1 cellular context compared by ENCODE assay signal in the genomic region with DNA sequence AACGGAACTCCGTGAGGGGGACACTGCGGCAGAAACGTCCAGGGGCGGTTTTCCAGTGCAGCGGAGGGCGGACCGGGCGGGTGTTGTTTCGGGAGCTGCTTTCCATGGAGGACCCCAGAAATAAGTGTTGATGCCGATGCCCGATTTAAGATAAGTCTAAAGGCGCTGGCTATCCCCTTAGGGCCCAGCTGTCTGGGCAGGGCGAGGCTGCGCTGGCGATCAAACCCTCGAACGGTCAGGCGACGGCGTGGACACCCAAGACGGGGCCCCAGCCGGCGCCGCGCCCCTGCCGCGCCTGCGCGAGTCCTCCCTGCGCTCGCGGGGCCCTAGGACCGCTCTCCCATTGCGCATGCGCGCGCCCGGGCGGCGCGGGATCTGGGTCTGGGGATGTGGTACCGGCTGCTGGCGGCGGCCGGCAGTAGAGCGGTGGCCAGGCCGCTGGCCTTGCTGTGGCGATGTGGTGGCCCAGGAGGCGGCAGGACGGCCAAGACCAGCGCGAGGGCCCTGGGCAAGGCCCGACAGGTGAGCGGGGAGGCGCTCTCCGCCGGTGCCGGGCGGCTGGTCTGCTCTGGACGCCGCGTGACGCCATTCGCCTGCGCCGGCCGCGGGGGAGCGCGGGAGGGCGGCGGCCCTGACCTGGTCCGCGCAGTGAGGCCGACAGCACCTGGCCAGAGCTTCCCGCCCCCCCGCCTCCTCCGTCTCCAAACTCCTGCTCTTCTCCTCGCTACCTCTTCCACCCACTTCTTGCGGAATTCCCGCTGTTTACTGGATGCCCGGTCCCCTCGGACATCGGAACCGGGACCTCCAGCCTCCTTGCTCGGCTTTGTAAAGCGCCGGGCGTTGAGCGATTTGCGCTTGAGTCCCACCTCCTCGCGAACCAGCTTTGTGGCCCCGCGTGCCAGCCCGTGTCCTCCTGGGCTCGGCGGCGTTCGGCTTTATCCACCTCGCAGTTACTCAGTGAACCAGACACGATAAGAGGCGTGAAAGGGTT.
TF ChIP-seq lines count a peak whose summit lies in the region.

No MANE protein-coding gene starts in this region.

TF ChIP-seq in HepG2, 621 proteins besides CTCF, POLR2A, EP300 and RAD21 (continues in another document):
- peak; percentile 69 for TF ChIP-seq ZFP90 (CRISPR knock-in tag; IDR thresholded peaks at IDR 0.05; ENCODE audit: borderline replicate concordance)
- TF ChIP-seq, protein P1, sequence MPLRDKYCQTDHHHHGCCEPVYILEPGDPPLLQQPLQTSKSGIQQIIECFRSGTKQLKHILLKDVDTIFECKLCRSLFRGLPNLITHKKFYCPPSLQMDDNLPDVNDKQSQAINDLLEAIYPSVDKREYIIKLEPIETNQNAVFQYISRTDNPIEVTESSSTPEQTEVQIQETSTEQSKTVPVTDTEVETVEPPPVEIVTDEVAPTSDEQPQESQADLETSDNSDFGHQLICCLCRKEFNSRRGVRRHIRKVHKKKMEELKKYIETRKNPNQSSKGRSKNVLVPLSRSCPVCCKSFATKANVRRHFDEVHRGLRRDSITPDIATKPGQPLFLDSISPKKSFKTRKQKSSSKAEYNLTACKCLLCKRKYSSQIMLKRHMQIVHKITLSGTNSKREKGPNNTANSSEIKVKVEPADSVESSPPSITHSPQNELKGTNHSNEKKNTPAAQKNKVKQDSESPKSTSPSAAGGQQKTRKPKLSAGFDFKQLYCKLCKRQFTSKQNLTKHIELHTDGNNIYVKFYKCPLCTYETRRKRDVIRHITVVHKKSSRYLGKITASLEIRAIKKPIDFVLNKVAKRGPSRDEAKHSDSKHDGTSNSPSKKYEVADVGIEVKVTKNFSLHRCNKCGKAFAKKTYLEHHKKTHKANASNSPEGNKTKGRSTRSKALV (CRISPR knock-in tag; IDR thresholded peaks at IDR 0.05): no peak; the same call in 1 of the 2 replicates
- TF ChIP-seq, protein P2, sequence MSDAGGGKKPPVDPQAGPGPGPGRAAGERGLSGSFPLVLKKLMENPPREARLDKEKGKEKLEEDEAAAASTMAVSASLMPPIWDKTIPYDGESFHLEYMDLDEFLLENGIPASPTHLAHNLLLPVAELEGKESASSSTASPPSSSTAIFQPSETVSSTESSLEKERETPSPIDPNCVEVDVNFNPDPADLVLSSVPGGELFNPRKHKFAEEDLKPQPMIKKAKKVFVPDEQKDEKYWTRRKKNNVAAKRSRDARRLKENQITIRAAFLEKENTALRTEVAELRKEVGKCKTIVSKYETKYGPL (CRISPR knock-in tag; IDR thresholded peaks at IDR 0.05): peak; percentile 80; the same call in 1 of the 2 replicates
- no peak; the same call in 1 of the 2 replicates for TF ChIP-seq ELF4 (CRISPR knock-in tag; IDR thresholded peaks at IDR 0.05; ENCODE audit: borderline replicate concordance)
- TF ChIP-seq CREB1 (IDR thresholded peaks at IDR 0.05): peak; percentile 93
- TF ChIP-seq CREB1 (CRISPR knock-in tag; IDR thresholded peaks at IDR 0.05): peak; percentile 83
- TF ChIP-seq, protein P3, sequence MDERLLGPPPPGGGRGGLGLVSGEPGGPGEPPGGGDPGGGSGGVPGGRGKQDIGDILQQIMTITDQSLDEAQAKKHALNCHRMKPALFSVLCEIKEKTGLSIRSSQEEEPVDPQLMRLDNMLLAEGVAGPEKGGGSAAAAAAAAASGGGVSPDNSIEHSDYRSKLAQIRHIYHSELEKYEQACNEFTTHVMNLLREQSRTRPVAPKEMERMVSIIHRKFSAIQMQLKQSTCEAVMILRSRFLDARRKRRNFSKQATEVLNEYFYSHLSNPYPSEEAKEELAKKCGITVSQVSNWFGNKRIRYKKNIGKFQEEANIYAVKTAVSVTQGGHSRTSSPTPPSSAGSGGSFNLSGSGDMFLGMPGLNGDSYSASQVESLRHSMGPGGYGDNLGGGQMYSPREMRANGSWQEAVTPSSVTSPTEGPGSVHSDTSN (CRISPR knock-in tag; IDR thresholded peaks at IDR 0.05): no peak
- peak; percentile 25; the same call in 1 of the 2 replicates for TF ChIP-seq STAG1 (CRISPR knock-in tag; IDR thresholded peaks at IDR 0.05)
- TF ChIP-seq, protein P4, sequence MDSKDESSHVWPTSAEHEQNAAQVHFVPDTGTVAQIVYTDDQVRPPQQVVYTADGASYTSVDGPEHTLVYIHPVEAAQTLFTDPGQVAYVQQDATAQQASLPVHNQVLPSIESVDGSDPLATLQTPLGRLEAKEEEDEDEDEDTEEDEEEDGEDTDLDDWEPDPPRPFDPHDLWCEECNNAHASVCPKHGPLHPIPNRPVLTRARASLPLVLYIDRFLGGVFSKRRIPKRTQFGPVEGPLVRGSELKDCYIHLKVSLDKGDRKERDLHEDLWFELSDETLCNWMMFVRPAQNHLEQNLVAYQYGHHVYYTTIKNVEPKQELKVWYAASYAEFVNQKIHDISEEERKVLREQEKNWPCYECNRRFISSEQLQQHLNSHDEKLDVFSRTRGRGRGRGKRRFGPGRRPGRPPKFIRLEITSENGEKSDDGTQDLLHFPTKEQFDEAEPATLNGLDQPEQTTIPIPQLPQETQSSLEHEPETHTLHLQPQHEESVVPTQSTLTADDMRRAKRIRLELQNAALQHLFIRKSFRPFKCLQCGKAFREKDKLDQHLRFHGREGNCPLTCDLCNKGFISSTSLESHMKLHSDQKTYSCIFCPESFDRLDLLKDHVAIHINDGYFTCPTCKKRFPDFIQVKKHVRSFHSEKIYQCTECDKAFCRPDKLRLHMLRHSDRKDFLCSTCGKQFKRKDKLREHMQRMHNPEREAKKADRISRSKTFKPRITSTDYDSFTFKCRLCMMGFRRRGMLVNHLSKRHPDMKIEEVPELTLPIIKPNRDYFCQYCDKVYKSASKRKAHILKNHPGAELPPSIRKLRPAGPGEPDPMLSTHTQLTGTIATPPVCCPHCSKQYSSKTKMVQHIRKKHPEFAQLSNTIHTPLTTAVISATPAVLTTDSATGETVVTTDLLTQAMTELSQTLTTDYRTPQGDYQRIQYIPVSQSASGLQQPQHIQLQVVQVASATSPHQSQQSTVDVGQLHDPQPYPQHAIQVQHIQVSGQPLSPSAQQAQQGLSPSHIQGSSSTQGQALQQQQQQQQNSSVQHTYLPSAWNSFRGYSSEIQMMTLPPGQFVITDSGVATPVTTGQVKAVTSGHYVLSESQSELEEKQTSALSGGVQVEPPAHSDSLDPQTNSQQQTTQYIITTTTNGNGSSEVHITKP (CRISPR knock-in tag; IDR thresholded peaks at IDR 0.05; ENCODE audit: low read depth): no peak
- TF ChIP-seq, protein P5, sequence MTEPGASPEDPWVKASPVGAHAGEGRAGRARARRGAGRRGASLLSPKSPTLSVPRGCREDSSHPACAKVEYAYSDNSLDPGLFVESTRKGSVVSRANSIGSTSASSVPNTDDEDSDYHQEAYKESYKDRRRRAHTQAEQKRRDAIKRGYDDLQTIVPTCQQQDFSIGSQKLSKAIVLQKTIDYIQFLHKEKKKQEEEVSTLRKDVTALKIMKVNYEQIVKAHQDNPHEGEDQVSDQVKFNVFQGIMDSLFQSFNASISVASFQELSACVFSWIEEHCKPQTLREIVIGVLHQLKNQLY (CRISPR knock-in tag; IDR thresholded peaks at IDR 0.05): peak; percentile 30; the same call in 1 of the 2 replicates
- no peak for TF ChIP-seq KDM4B (CRISPR knock-in tag; IDR thresholded peaks at IDR 0.05)
- TF ChIP-seq SSRP1 (CRISPR knock-in tag; IDR thresholded peaks at IDR 0.05): no peak; the same call in 1 of the 2 replicates
- TF ChIP-seq, protein P6, sequence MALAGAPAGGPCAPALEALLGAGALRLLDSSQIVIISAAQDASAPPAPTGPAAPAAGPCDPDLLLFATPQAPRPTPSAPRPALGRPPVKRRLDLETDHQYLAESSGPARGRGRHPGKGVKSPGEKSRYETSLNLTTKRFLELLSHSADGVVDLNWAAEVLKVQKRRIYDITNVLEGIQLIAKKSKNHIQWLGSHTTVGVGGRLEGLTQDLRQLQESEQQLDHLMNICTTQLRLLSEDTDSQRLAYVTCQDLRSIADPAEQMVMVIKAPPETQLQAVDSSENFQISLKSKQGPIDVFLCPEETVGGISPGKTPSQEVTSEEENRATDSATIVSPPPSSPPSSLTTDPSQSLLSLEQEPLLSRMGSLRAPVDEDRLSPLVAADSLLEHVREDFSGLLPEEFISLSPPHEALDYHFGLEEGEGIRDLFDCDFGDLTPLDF (CRISPR knock-in tag; IDR thresholded peaks at IDR 0.05): peak; percentile 83
- peak; percentile 82; the same call in 1 of the 2 replicates for TF ChIP-seq ZNF354B (CRISPR knock-in tag; IDR thresholded peaks at IDR 0.05)
- TF ChIP-seq RFX1 (IDR thresholded peaks at IDR 0.05): no peak
- no peak for TF ChIP-seq SRF (IDR thresholded peaks at IDR 0.05; ENCODE audit: low read depth, low read length)
- TF ChIP-seq ZNF563 (CRISPR knock-in tag; IDR thresholded peaks at IDR 0.05): peak; percentile 66
- TF ChIP-seq ZNF777 (CRISPR knock-in tag; IDR thresholded peaks at IDR 0.05): peak; percentile 92
- TF ChIP-seq, protein P7, sequence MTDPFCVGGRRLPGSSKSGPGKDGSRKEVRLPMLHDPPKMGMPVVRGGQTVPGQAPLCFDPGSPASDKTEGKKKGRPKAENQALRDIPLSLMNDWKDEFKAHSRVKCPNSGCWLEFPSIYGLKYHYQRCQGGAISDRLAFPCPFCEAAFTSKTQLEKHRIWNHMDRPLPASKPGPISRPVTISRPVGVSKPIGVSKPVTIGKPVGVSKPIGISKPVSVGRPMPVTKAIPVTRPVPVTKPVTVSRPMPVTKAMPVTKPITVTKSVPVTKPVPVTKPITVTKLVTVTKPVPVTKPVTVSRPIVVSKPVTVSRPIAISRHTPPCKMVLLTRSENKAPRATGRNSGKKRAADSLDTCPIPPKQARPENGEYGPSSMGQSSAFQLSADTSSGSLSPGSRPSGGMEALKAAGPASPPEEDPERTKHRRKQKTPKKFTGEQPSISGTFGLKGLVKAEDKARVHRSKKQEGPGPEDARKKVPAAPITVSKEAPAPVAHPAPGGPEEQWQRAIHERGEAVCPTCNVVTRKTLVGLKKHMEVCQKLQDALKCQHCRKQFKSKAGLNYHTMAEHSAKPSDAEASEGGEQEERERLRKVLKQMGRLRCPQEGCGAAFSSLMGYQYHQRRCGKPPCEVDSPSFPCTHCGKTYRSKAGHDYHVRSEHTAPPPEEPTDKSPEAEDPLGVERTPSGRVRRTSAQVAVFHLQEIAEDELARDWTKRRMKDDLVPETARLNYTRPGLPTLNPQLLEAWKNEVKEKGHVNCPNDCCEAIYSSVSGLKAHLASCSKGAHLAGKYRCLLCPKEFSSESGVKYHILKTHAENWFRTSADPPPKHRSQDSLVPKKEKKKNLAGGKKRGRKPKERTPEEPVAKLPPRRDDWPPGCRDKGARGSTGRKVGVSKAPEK (CRISPR knock-in tag; IDR thresholded peaks at IDR 0.05; ENCODE audit: borderline replicate concordance): no peak; the same call in 1 of the 2 replicates
- TF ChIP-seq, protein P8, sequence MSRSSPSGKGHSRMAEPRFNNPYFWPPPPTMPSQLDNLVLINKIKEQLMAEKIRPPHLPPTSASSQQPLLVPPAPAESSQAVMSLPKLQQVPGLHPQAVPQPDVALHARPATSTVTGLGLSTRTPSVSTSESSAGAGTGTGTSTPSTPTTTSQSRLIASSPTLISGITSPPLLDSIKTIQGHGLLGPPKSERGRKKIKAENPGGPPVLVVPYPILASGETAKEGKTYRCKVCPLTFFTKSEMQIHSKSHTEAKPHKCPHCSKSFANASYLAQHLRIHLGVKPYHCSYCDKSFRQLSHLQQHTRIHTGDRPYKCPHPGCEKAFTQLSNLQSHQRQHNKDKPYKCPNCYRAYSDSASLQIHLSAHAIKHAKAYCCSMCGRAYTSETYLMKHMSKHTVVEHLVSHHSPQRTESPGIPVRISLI (CRISPR knock-in tag; IDR thresholded peaks at IDR 0.05; ENCODE audit: borderline replicate concordance): no peak
- no peak for TF ChIP-seq GATAD2A (CRISPR knock-in tag; IDR thresholded peaks at IDR 0.05)
- TF ChIP-seq, protein P9, sequence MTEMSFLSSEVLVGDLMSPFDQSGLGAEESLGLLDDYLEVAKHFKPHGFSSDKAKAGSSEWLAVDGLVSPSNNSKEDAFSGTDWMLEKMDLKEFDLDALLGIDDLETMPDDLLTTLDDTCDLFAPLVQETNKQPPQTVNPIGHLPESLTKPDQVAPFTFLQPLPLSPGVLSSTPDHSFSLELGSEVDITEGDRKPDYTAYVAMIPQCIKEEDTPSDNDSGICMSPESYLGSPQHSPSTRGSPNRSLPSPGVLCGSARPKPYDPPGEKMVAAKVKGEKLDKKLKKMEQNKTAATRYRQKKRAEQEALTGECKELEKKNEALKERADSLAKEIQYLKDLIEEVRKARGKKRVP (CRISPR knock-in tag; IDR thresholded peaks at IDR 0.05): no peak; a peak in 2 of 4 replicates
- TF ChIP-seq ADNP (CRISPR knock-in tag; IDR thresholded peaks at IDR 0.05): no peak
- TF ChIP-seq, protein P10, sequence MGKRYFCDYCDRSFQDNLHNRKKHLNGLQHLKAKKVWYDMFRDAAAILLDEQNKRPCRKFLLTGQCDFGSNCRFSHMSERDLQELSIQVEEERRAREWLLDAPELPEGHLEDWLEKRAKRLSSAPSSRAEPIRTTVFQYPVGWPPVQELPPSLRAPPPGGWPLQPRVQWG (CRISPR knock-in tag; IDR thresholded peaks at IDR 0.05; ENCODE audit: borderline replicate concordance, low read depth): no peak
- TF ChIP-seq, protein P11, sequence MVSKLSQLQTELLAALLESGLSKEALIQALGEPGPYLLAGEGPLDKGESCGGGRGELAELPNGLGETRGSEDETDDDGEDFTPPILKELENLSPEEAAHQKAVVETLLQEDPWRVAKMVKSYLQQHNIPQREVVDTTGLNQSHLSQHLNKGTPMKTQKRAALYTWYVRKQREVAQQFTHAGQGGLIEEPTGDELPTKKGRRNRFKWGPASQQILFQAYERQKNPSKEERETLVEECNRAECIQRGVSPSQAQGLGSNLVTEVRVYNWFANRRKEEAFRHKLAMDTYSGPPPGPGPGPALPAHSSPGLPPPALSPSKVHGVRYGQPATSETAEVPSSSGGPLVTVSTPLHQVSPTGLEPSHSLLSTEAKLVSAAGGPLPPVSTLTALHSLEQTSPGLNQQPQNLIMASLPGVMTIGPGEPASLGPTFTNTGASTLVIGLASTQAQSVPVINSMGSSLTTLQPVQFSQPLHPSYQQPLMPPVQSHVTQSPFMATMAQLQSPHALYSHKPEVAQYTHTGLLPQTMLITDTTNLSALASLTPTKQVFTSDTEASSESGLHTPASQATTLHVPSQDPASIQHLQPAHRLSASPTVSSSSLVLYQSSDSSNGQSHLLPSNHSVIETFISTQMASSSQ (IDR thresholded peaks at IDR 0.05; ENCODE audit: low read depth): peak; percentile 40; the same call in 1 of the 2 replicates
- TF ChIP-seq, protein P11 (CRISPR knock-in tag; IDR thresholded peaks at IDR 0.05; ENCODE audit: borderline replicate concordance): peak; percentile 84
- no peak; the same call in 1 of the 2 replicates for TF ChIP-seq DNMT3B (CRISPR knock-in tag; conservative IDR thresholded peaks at IDR 0.05)
- no peak for TF ChIP-seq ZBTB1 (CRISPR knock-in tag; IDR thresholded peaks at IDR 0.05; ENCODE audit: borderline replicate concordance)
- no peak for TF ChIP-seq CBX2 (IDR thresholded peaks at IDR 0.05; ENCODE audit: low read depth, low read length)
- TF ChIP-seq CBX2 (CRISPR knock-in tag; IDR thresholded peaks at IDR 0.05; ENCODE audit: low read depth): 0 out of 2 replicates have a peak, but pooled peaks have one; percentile 56
